8 cellular contexts compared by ENCODE assay signal in genomic region chr1:161115961-161116360, GRCh38. TPM values are rescaled to one million over a fixed set of nuclear protein-coding genes. Genes with fewer than 3 reads are reported as not detected.
DNase-seq lines count a peak whose midpoint lies in the region; ATAC-seq and TF ChIP-seq lines count a peak whose summit lies in the region.
"Not testable (repeated sequence)": the region's sequence is repeated elsewhere in the genome, so short reads cannot be mapped to it uniquely, and the experiment has no call there.
"Had no signal": no experiment of that assay in that cellular context is flagged by ENCODE, and none has a peak within 500 bp of the region (broad histone marks: within the 10 kb centered on the region; RNA-seq: fewer than 3 reads in every experiment).

No MANE protein-coding gene starts in this region.

- H3K27me3 Mint-ChIP-seq in GM23338 (ENCODE audit: insufficient read depth, low read depth, poor library complexity), result peaks cover 15% of the 10 kb centered on the region
- H3K27me3 Mint-ChIP-seq in activated T-cell treated with anti-CD3 and anti-CD28 coated beads, Interleukin-2, amount 50 U/mL, for 4 hours (ENCODE audit: low read depth); central memory CD8-positive, alpha-beta T cell; natural killer cell treated with Interleukin-12 subunit alpha and Interleukin-12 subunit beta and Interleukin-15 and Interleukin-18, amount 100 ng/mL, for 72 hours: not testable (repeated sequence)

- H2AFZ ChIP-seq in GM23338, result not testable (repeated sequence)

- not testable (repeated sequence) for H3K9me3 Mint-ChIP-seq in GM23338; activated T-cell treated with anti-CD3 and anti-CD28 coated beads, Interleukin-2, amount 50 U/mL, for 4 hours; central memory CD8-positive, alpha-beta T cell; natural killer cell treated with Interleukin-12 subunit alpha and Interleukin-12 subunit beta and Interleukin-15 and Interleukin-18, amount 100 ng/mL, for 72 hours

- CTCF ChIA-PET in RWPE1 (lab: Yijun Ruan, JAX), result interaction anchor here (0.9 kb wide), 1 partner anchor 44 kb away, joined by 3 read pairs; no protein-coding TSS in a partner anchor

- not testable (repeated sequence) for H3K4me3 ChIP-seq in GM23338

- H3K4me1 ChIP-seq in GM23338 (ENCODE audit: insufficient read depth), result peaks cover 21% of the 10 kb centered on the region

- DNase-seq in GM23338 (ENCODE audit: low spot score); RWPE1 (ENCODE audit: low spot score); activated T-cell treated with anti-CD3 and anti-CD28 coated beads, Interleukin-2, amount 50 U/mL, for 4 hours; central memory CD8-positive, alpha-beta T cell (ENCODE audit: low spot score in 2 of 2); natural killer cell treated with Interleukin-12 subunit alpha and Interleukin-12 subunit beta and Interleukin-15 and Interleukin-18, amount 100 ng/mL, for 72 hours (ENCODE audit: low spot score): not testable (repeated sequence)

- peaks cover 44% of the 10 kb centered on the region for H4K20me1 ChIP-seq in GM23338 (replicated peaks; ENCODE audit: insufficient read depth)

- H3K4me1 Mint-ChIP-seq in GM23338, result peaks cover 22% of the 10 kb centered on the region
- H3K4me1 Mint-ChIP-seq in activated T-cell treated with anti-CD3 and anti-CD28 coated beads, Interleukin-2, amount 50 U/mL, for 4 hours (ENCODE audit: low read depth), result peaks cover 77% of the 10 kb centered on the region
- peaks cover 67% of the 10 kb centered on the region for H3K4me1 Mint-ChIP-seq in central memory CD8-positive, alpha-beta T cell
- peaks cover 56 to 67% of the 10 kb centered on the region in 2 donors for H3K4me1 Mint-ChIP-seq in natural killer cell treated with Interleukin-12 subunit alpha and Interleukin-12 subunit beta and Interleukin-15 and Interleukin-18, amount 100 ng/mL, for 72 hours (ENCODE audit: low read depth in 2 of 2)

- not testable (repeated sequence) for H3K27me3 ChIP-seq in GM23338 (ENCODE audit: insufficient read depth)

- H3K36me3 Mint-ChIP-seq in GM23338 (ENCODE audit: low read depth), result peaks cover 16% of the 10 kb centered on the region
- peaks cover 33% of the 10 kb centered on the region for H3K36me3 Mint-ChIP-seq in activated T-cell treated with anti-CD3 and anti-CD28 coated beads, Interleukin-2, amount 50 U/mL, for 4 hours (ENCODE audit: insufficient read depth)
- H3K36me3 Mint-ChIP-seq in central memory CD8-positive, alpha-beta T cell (ENCODE audit: insufficient read depth), result peaks cover 22% of the 10 kb centered on the region
- H3K36me3 Mint-ChIP-seq in natural killer cell treated with Interleukin-12 subunit alpha and Interleukin-12 subunit beta and Interleukin-15 and Interleukin-18, amount 100 ng/mL, for 72 hours, result peaks cover 14% of the 10 kb centered on the region

- peak overlapping the region; percentile 96; the same call in 2 of the 3 replicates for H3K4me3 Mint-ChIP-seq in GM23338
- H3K4me3 Mint-ChIP-seq in activated T-cell treated with anti-CD3 and anti-CD28 coated beads, Interleukin-2, amount 50 U/mL, for 4 hours, result peak overlapping the region; percentile 95
- H3K4me3 Mint-ChIP-seq in central memory CD8-positive, alpha-beta T cell, result peak overlapping the region; percentile 97
- peak overlapping the region; percentile 97 for H3K4me3 Mint-ChIP-seq in natural killer cell treated with Interleukin-12 subunit alpha and Interleukin-12 subunit beta and Interleukin-15 and Interleukin-18, amount 100 ng/mL, for 72 hours

- POLR2A ChIA-PET in RWPE1 (lab: Yijun Ruan, JAX; ENCODE audit: low non-redundant PET), result interaction anchor here (0.6 kb wide), 1 partner anchor 215 kb away, joined by 3 read pairs; no protein-coding TSS in a partner anchor

- ATAC-seq in GM23338; activated T-cell treated with anti-CD3 and anti-CD28 coated beads, Interleukin-2, amount 50 U/mL, for 4 hours; central memory CD8-positive, alpha-beta T cell (replicated peaks; ENCODE audit: extremely low read depth, poor library complexity, severe bottlenecking); natural killer cell treated with Interleukin-12 subunit alpha and Interleukin-12 subunit beta and Interleukin-15 and Interleukin-18, amount 100 ng/mL, for 72 hours: not testable (repeated sequence)

- not testable (repeated sequence) for H3K9me2 ChIP-seq in GM23338 (ENCODE audit: insufficient read depth)

- peaks cover 33% of the 10 kb centered on the region for H3F3A ChIP-seq in GM23338 (replicated peaks; ENCODE audit: low read depth)

- H3K36me3 ChIP-seq in GM23338 (ENCODE audit: insufficient read depth), result not testable (repeated sequence)

- peaks cover 73% of the 10 kb centered on the region for H3K79me2 ChIP-seq in GM23338 (replicated peaks; ENCODE audit: insufficient read depth)

- H3K27ac ChIP-seq in GM23338 (ENCODE audit: low read depth), result not testable (repeated sequence)
- H3K27ac ChIP-seq in RWPE1, result peak overlapping the region; percentile 96

- H3K27ac Mint-ChIP-seq in GM23338; central memory CD8-positive, alpha-beta T cell (ENCODE audit: low read depth): not testable (repeated sequence)
- H3K27ac Mint-ChIP-seq in natural killer cell treated with Interleukin-12 subunit alpha and Interleukin-12 subunit beta and Interleukin-15 and Interleukin-18, amount 100 ng/mL, for 72 hours, result peak overlapping the region; percentile 89 to 90

- not testable (repeated sequence) for H3K4me2 ChIP-seq in GM23338

- TF ChIP-seq CTCF in GM23338 (conservative IDR thresholded peaks at IDR 0.05; ENCODE audit: low read depth in 2 of 2); RWPE1 (conservative IDR thresholded peaks at IDR 0.05; ENCODE audit: low read depth): not testable (repeated sequence)

RNA-seq across cellular contexts. Expression of gene PFDN2, which starts 1.9 kb away (rescaled TPM):
- total RNA-seq in GM23338 (2014; rRNA removed; shearing (Covaris generic)), result 19.7 and 45.6 TPM in 2 replicates
- polyA plus RNA-seq in GM23338 (2016; fragmentation: Nextera tagmentation; extraction: Ambion mirVana), result 352 and 395 TPM in 2 replicates
- total RNA-seq in activated T-cell treated with anti-CD3 and anti-CD28 coated beads, Interleukin-2, amount 50 U/mL, for 4 hours, result 100 to 1,000 TPM; 231 to 238 (median 235) TPM
- 100 to 1,000 TPM in 1 of 2 donors, 10 to 100 TPM in 1; 92.6 to 122 TPM for total RNA-seq in natural killer cell treated with Interleukin-12 subunit alpha and Interleukin-12 subunit beta and Interleukin-15 and Interleukin-18, amount 100 ng/mL, for 72 hours

RNA-seq across cellular contexts. Expression of gene NIT1, which starts 1.9 kb away (rescaled TPM):
- total RNA-seq in GM23338 (2014; rRNA removed; shearing (Covaris generic)), result 29.7 and 35.9 TPM in 2 replicates
- 38.0 and 43.0 TPM in 2 replicates for polyA plus RNA-seq in GM23338 (2016; fragmentation: Nextera tagmentation; extraction: Ambion mirVana)
- 10 to 100 TPM; 41.4 to 51.8 (median 42.2) TPM for total RNA-seq in activated T-cell treated with anti-CD3 and anti-CD28 coated beads, Interleukin-2, amount 50 U/mL, for 4 hours
- total RNA-seq in natural killer cell treated with Interleukin-12 subunit alpha and Interleukin-12 subunit beta and Interleukin-15 and Interleukin-18, amount 100 ng/mL, for 72 hours, result 10 to 100 TPM; 29.3 to 37.2 TPM

RNA-seq across cellular contexts. Expression of gene DEDD, which starts 16.5 kb away (rescaled TPM):
- 30.2 and 35.3 TPM in 2 replicates for total RNA-seq in GM23338 (2014; rRNA removed; shearing (Covaris generic))
- 20.7 and 22.8 TPM in 2 replicates for polyA plus RNA-seq in GM23338 (2016; fragmentation: Nextera tagmentation; extraction: Ambion mirVana)
- total RNA-seq in activated T-cell treated with anti-CD3 and anti-CD28 coated beads, Interleukin-2, amount 50 U/mL, for 4 hours, result 10 to 100 TPM; 50.7 to 56.7 (median 51.2) TPM
- total RNA-seq in natural killer cell treated with Interleukin-12 subunit alpha and Interleukin-12 subunit beta and Interleukin-15 and Interleukin-18, amount 100 ng/mL, for 72 hours, result 10 to 100 TPM; 34.9 to 42.5 TPM

RNA-seq across cellular contexts. Expression of gene KLHDC9, which starts 17.8 kb away (rescaled TPM):
- total RNA-seq in GM23338 (2014; rRNA removed; shearing (Covaris generic)), result 5.6 and 6.3 TPM in 2 replicates
- 6.6 and 7.2 TPM in 2 replicates for polyA plus RNA-seq in GM23338 (2016; fragmentation: Nextera tagmentation; extraction: Ambion mirVana)
- under 1 TPM in 1 of 3 donors, not detected in 2; 0.43 TPM for total RNA-seq in activated T-cell treated with anti-CD3 and anti-CD28 coated beads, Interleukin-2, amount 50 U/mL, for 4 hours
- total RNA-seq in natural killer cell treated with Interleukin-12 subunit alpha and Interleukin-12 subunit beta and Interleukin-15 and Interleukin-18, amount 100 ng/mL, for 72 hours, result under 1 TPM in 1 of 2 donors, not detected in 1; 0.64 TPM
- total RNA-seq: Daoy had no signal

RNA-seq across cellular contexts. Expression of gene NECTIN4, which starts 26.6 kb away (rescaled TPM):
- total RNA-seq in GM23338 (2014; rRNA removed; shearing (Covaris generic)), result not detected in 2 replicates
- 0.16 and 0.42 TPM in 2 replicates for polyA plus RNA-seq in GM23338 (2016; fragmentation: Nextera tagmentation; extraction: Ambion mirVana)
- under 1 TPM in 1 of 3 donors, not detected in 2; 0.08 TPM for total RNA-seq in activated T-cell treated with anti-CD3 and anti-CD28 coated beads, Interleukin-2, amount 50 U/mL, for 4 hours
- total RNA-seq in natural killer cell treated with Interleukin-12 subunit alpha and Interleukin-12 subunit beta and Interleukin-15 and Interleukin-18, amount 100 ng/mL, for 72 hours, result not detected
- total RNA-seq: Right ventricle myocardium superior, spleen had no signal
